9 cellular contexts compared by ENCODE assay signal in genomic region chr5:100623719-100624118, GRCh38.
DNase-seq lines count a peak whose midpoint lies in the region; ATAC-seq and TF ChIP-seq lines count a peak whose summit lies in the region.
"Had no signal": no experiment of that assay in that cellular context is flagged by ENCODE, and none has a peak within 500 bp of the region (broad histone marks: within the 10 kb centered on the region; RNA-seq: fewer than 3 reads in every experiment).

No MANE protein-coding gene starts in this region.

- no peak overlapping the region for H3K27ac Mint-ChIP-seq in activated naive CD4-positive, alpha-beta T cell treated with anti-CD3 and anti-CD28 coated beads for 36 hours

- H3K27ac ChIP-seq in OCI-LY3 (ENCODE audit: low read length) (no peak overlapping the region), esophagus muscularis mucosa (replicated peaks in 1 of 4) (no peak overlapping the region), thyroid gland (no peak overlapping the region)

- no peaks in the 10 kb centered on the region for H3K9me3 Mint-ChIP-seq in activated naive CD4-positive, alpha-beta T cell treated with anti-CD3 and anti-CD28 coated beads for 36 hours

- ATAC-seq in GM18858 (IDR thresholded peaks at IDR 0.05; ENCODE audit: unreplicated experiment): peak; percentile 92
- peak; percentile 93 for ATAC-seq in HG03064 (IDR thresholded peaks at IDR 0.05; ENCODE audit: low read depth, unreplicated experiment)
- no peak for ATAC-seq in GM21737 (IDR thresholded peaks at IDR 0.05; ENCODE audit: unreplicated experiment)

- peak overlapping the region; percentile 56 for H3K4me2 ChIP-seq in OCI-LY3 (ENCODE audit: low read length)

- TF ChIP-seq CTCF in BJ (IDR thresholded peaks at IDR 0.05; ENCODE audit: insufficient read depth, low read depth, low read length): peak; percentile 49
- peak; percentile 56 for TF ChIP-seq CTCF in OCI-LY3 (IDR thresholded peaks at IDR 0.05; ENCODE audit: low read depth, low read length)
- TF ChIP-seq CTCF in esophagus muscularis mucosa (IDR thresholded peaks at IDR 0.05): peak in 2 of 3 experiments; percentile 14 to 39
- peak in 5 of 6 experiments; percentile 22 to 72 (median 55) for TF ChIP-seq CTCF in thyroid gland (IDR thresholded peaks at IDR 0.05)

- no peaks in the 10 kb centered on the region for H3K79me2 ChIP-seq in OCI-LY3 (ENCODE audit: low read length)

- H4K20me1 ChIP-seq in OCI-LY3 (ENCODE audit: insufficient read depth, low read length): no peaks in the 10 kb centered on the region

- DNase-seq in BJ (ENCODE audit: low read depth): no peak
- no peak for DNase-seq in esophagus muscularis mucosa (ENCODE audit: extremely low spot score)
- no peak for DNase-seq in thyroid gland
- no peak for DNase-seq in activated naive CD4-positive, alpha-beta T cell treated with anti-CD3 and anti-CD28 coated beads for 36 hours

- H2AFZ ChIP-seq in OCI-LY3 (ENCODE audit: low read depth, low read length): no peak overlapping the region

- no peak overlapping the region for H3K4me3 Mint-ChIP-seq in activated naive CD4-positive, alpha-beta T cell treated with anti-CD3 and anti-CD28 coated beads for 36 hours

- CTCF ChIA-PET in BJ (lab: Yijun Ruan, JAX): interaction anchor here (1.1 kb wide), 1 partner anchor 1054 kb away, joined by 3 read pairs; no protein-coding TSS in a partner anchor
- CTCF ChIA-PET in activated naive CD4-positive, alpha-beta T cell treated with anti-CD3 and anti-CD28 coated beads for 36 hours (lab: Charles Lee): interaction anchor here (1.1 to 1.6 kb wide), 3 partner anchors 149 to 389 kb away, joined by 4 read pairs; no protein-coding TSS in a partner anchor

- intact Hi-C loops in esophagus muscularis mucosa (cut with DNase I): no loop called here
- intact Hi-C loops in thyroid gland (cut with DNase I): no loop called here
- intact Hi-C loops in activated naive CD4-positive, alpha-beta T cell treated with anti-CD3 and anti-CD28 coated beads for 36 hours (cut with micrococcal nuclease): loop anchor here (1.0 to 2.0 kb wide), 5 partner anchors 279 to 1055 kb away; no protein-coding TSS in a partner anchor

- 0 out of 2 replicates have a peak, but pooled peaks cover 4% of the 10 kb centered on the region for H3K4me1 ChIP-seq in OCI-LY3 (ENCODE audit: low read length)
- no peaks in the 10 kb centered on the region for H3K4me1 ChIP-seq in esophagus muscularis mucosa
- H3K4me1 ChIP-seq in thyroid gland: no peaks in the 10 kb centered on the region

- H3K9me3 ChIP-seq in OCI-LY3 (ENCODE audit: insufficient read depth, low read length) (no peaks in the 10 kb centered on the region), esophagus muscularis mucosa (no peaks in the 10 kb centered on the region), thyroid gland (no peaks in the 10 kb centered on the region)

- TF ChIP-seq POLR2A in esophagus muscularis mucosa (IDR thresholded peaks at IDR 0.05; ENCODE audit: low read depth) (no peak), thyroid gland (IDR thresholded peaks at IDR 0.05) (no peak)

- TF ChIP-seq EP300 in esophagus muscularis mucosa (IDR thresholded peaks at IDR 0.05): no peak

- H3K4me3 ChIP-seq in BJ (ENCODE audit: low read depth, low read length): no peak overlapping the region
- peak overlapping the region; percentile 38; the same call in 1 of the 2 replicates for H3K4me3 ChIP-seq in OCI-LY3 (ENCODE audit: low read length)
- H3K4me3 ChIP-seq in esophagus muscularis mucosa: no peak overlapping the region
- H3K4me3 ChIP-seq in thyroid gland (replicated peaks in 1 of 3): no peak overlapping the region
- H3K4me3 ChIP-seq: lung had no signal

- POLR2A ChIA-PET in BJ (lab: Charles Lee): no interaction called here

- H3K27me3 Mint-ChIP-seq in activated naive CD4-positive, alpha-beta T cell treated with anti-CD3 and anti-CD28 coated beads for 36 hours (ENCODE audit: low read depth): no peaks in the 10 kb centered on the region

- no peaks in the 10 kb centered on the region for H3K36me3 Mint-ChIP-seq in activated naive CD4-positive, alpha-beta T cell treated with anti-CD3 and anti-CD28 coated beads for 36 hours (ENCODE audit: low read depth)

- 32% methylated on average over 2 of the region's 2 CpGs for WGBS in esophagus muscularis mucosa
- 39 to 40% methylated on average over 2 of the region's 2 CpGs for WGBS in thyroid gland, 2 donors

- H3K36me3 ChIP-seq in BJ (ENCODE audit: control insufficient read depth, insufficient read depth, low read length) (no peaks in the 10 kb centered on the region), OCI-LY3 (replicated peaks; ENCODE audit: low read depth, low read length) (no peaks in the 10 kb centered on the region), esophagus muscularis mucosa (no peaks in the 10 kb centered on the region), thyroid gland (no peaks in the 10 kb centered on the region)

- H3K9ac ChIP-seq in OCI-LY3 (ENCODE audit: low read length): no peak overlapping the region

- no peaks in the 10 kb centered on the region for H3K27me3 ChIP-seq in BJ (ENCODE audit: control insufficient read depth, insufficient read depth, low read length)
- H3K27me3 ChIP-seq in OCI-LY3 (ENCODE audit: low read depth, low read length): no peaks in the 10 kb centered on the region
- H3K27me3 ChIP-seq in esophagus muscularis mucosa: no peaks in the 10 kb centered on the region
- no peaks in the 10 kb centered on the region for H3K27me3 ChIP-seq in thyroid gland

- H3K4me1 Mint-ChIP-seq in activated naive CD4-positive, alpha-beta T cell treated with anti-CD3 and anti-CD28 coated beads for 36 hours (ENCODE audit: low read depth): no peaks in the 10 kb centered on the region
